ENCODE assay signal across 18 cellular contexts in genomic region chr2:33437815-33438214, GRCh38. TPM values are rescaled to one million over a fixed set of nuclear protein-coding genes. Genes with fewer than 3 reads are reported as not detected.
A peak's percentile ranks its signal among the peaks of the same experiment; 100 is the strongest.
DNase-seq lines count a peak whose midpoint lies in the region; ATAC-seq, FAIRE-seq and TF ChIP-seq lines count a peak whose summit lies in the region.
"Had no signal": no experiment of that assay in that cellular context is flagged by ENCODE, and none has a peak within 500 bp of the region (broad histone marks: within the 10 kb centered on the region; RNA-seq: fewer than 3 reads in every experiment).

No MANE protein-coding gene starts in this region.

- H3K27me3 ChIP-seq in IMR-90 (ENCODE audit: control insufficient read depth, insufficient read depth, low read length) (no peaks in the 10 kb centered on the region), keratinocyte (ENCODE audit: control insufficient read depth, extremely low read depth, insufficient read depth, low read length) (no peaks in the 10 kb centered on the region), spleen (replicated peaks in 1 of 7) (no peaks in the 10 kb centered on the region)
- H3K27me3 ChIP-seq: ascending aorta, neutrophil had no signal

- peak overlapping the region; percentile 33 to 80; a peak in 3 of 4 replicates for H4K8ac ChIP-seq in IMR-90 (ENCODE audit: low read depth in 2 of 2, low read length in 2 of 2)

- no peak overlapping the region for H3K4me2 ChIP-seq in IMR-90 (ENCODE audit: low read depth, low read length)
- no peak overlapping the region for H3K4me2 ChIP-seq in keratinocyte (ENCODE audit: control insufficient read depth, extremely low read depth, insufficient read depth, low read depth, low read length)

- peaks cover 3% of the 10 kb centered on the region; the same call in 1 of the 2 replicates for H3K9me1 ChIP-seq in IMR-90 (ENCODE audit: insufficient read depth, low read length)
- H3K9me1 ChIP-seq in keratinocyte (ENCODE audit: control insufficient read depth, extremely low read depth, insufficient read depth, low read length) = no peaks in the 10 kb centered on the region

- H3K56ac ChIP-seq in IMR-90 (ENCODE audit: extremely low read depth, insufficient read depth, low read length) = peak overlapping the region; percentile 62; the same call in 1 of the 2 replicates

- H3K4me1 ChIP-seq in IMR-90 (ENCODE audit: control insufficient read depth, insufficient read depth, low read length) = peaks cover 11% of the 10 kb centered on the region
- peaks cover 4% of the 10 kb centered on the region for H3K4me1 ChIP-seq in keratinocyte (ENCODE audit: control insufficient read depth, extremely low read depth, insufficient read depth, low read length)
- peaks cover 0 to 8% (median 0%) of the 10 kb centered on the region in 6 donors for H3K4me1 ChIP-seq in spleen

- ATAC-seq in IMR-90 (ENCODE audit: low read depth) (no peak), GM21825 (IDR thresholded peaks at IDR 0.05; ENCODE audit: unreplicated experiment) (no peak)
- ATAC-seq: mucosa of descending colon; stimulated activated memory B cell treated with anti-CD40 and anti-IgM and Interleukin-4, amounts not matched to agents 10 μg/mL and 1 μg/mL and 100 μg/mL, for 72 hours had no signal

- TF ChIP-seq POLR2A in IMR-90 (IDR thresholded peaks at IDR 0.05; ENCODE audit: low read depth, low read length) (no peak), spleen (IDR thresholded peaks at IDR 0.05) (no peak)

- intact Hi-C loops in IMR-90 (cut with micrococcal nuclease) (loop anchor here (5.0 to 10.0 kb wide), 2 partner anchors 41 to 303 kb away; no protein-coding TSS in a partner anchor), spleen (cut with DNase I; ENCODE audit: low total_unique reads) (no loop called here)

- peak overlapping the region; percentile 83; the same call in 1 of the 2 replicates for H3K23ac ChIP-seq in IMR-90 (ENCODE audit: low read depth, low read length)

- peak overlapping the region; percentile 53; the same call in 1 of the 3 replicates for H2BK15ac ChIP-seq in IMR-90 (ENCODE audit: low read depth, low read length)

- H2BK20ac ChIP-seq in IMR-90 (ENCODE audit: low read depth, low read length) = peak overlapping the region; percentile 87

- no peaks in the 10 kb centered on the region for H3K9me3 ChIP-seq in IMR-90 (ENCODE audit: control insufficient read depth, insufficient read depth, low read length)
- no peaks in the 10 kb centered on the region for H3K9me3 ChIP-seq in keratinocyte (ENCODE audit: control insufficient read depth, low read depth, low read length)
- H3K9me3 ChIP-seq in spleen = no peaks in the 10 kb centered on the region
- H3K9me3 ChIP-seq: ascending aorta, mucosa of descending colon, neutrophil had no signal

- H2BK120ac ChIP-seq in IMR-90 (ENCODE audit: low read depth, low read length) = peak overlapping the region; percentile 90

- TF ChIP-seq RAD21 in IMR-90 (IDR thresholded peaks at IDR 0.05; ENCODE audit: low read length) = no peak

- H3K36me3 ChIP-seq in IMR-90 (ENCODE audit: control insufficient read depth, insufficient read depth, low read length) (no peaks in the 10 kb centered on the region), keratinocyte (ENCODE audit: control insufficient read depth in 2 of 2, extremely low read depth in 1 of 2, insufficient read depth in 2 of 2, low read length in 2 of 2) (no peaks in the 10 kb centered on the region), spleen (no peaks in the 10 kb centered on the region)
- H3K36me3 ChIP-seq: ascending aorta, neutrophil had no signal

- H2BK5ac ChIP-seq in IMR-90 (ENCODE audit: low read depth, low read length, poor library complexity, severe bottlenecking) = peak overlapping the region; percentile 63

- peak overlapping the region; percentile 83 for H3K18ac ChIP-seq in IMR-90 (ENCODE audit: low read depth, low read length)

- H2AFZ ChIP-seq in IMR-90 (replicated peaks; ENCODE audit: low read length, poor library complexity) (no peak overlapping the region), keratinocyte (ENCODE audit: control insufficient read depth, low read length) (peak overlapping the region; percentile 26)

- H3K9ac ChIP-seq in IMR-90 (ENCODE audit: low read depth, low read length) = peak overlapping the region; percentile 41; the same call in 1 of the 2 replicates
- no peak overlapping the region for H3K9ac ChIP-seq in keratinocyte (ENCODE audit: control insufficient read depth, extremely low read depth, insufficient read depth, low read length)

- H4K91ac ChIP-seq in IMR-90 (ENCODE audit: insufficient read depth, low read depth, low read length) = peak overlapping the region; percentile 74

- no peak overlapping the region for H2AK9ac ChIP-seq in IMR-90 (replicated peaks; ENCODE audit: low read depth, low read length, poor library complexity)

- no peaks in the 10 kb centered on the region for H4K20me1 ChIP-seq in IMR-90 (ENCODE audit: insufficient read depth, low read length)
- no peaks in the 10 kb centered on the region for H4K20me1 ChIP-seq in keratinocyte (ENCODE audit: control insufficient read depth, extremely low read depth, insufficient read depth, low read length)

- CTCF ChIA-PET in IMR-90 (lab: Yijun Ruan, JAX) (interaction anchor here (0.6 to 1.0 kb wide), 3 partner anchors 38 to 146 kb away, joined by 3 to 4 read pairs (median 3); no protein-coding TSS in a partner anchor), HEK293T (lab: Yijun Ruan, JAX) (no interaction called here)

- BruUV-seq in IMR-90 (replicated peaks; lab: Mats Ljungman, UMichigan) = no TSS peak

- H3K27ac ChIP-seq in IMR-90 (ENCODE audit: insufficient read depth, low read length) (peak overlapping the region; percentile 40; the same call in 1 of the 2 replicates), keratinocyte (ENCODE audit: control insufficient read depth, insufficient read depth, low read length) (no peak overlapping the region), spleen (peak overlapping the region in 5 of 8 donors; percentile 6 to 62 (median 41))
- H3K27ac ChIP-seq: neutrophil, VCaP had no signal

- H3K79me2 ChIP-seq in keratinocyte (ENCODE audit: control insufficient read depth, insufficient read depth, low read length) = no peaks in the 10 kb centered on the region

- no peak for TF ChIP-seq CTCF in IMR-90 (conservative IDR thresholded peaks at IDR 0.05; ENCODE audit: low read depth, low read length)
- no peak for TF ChIP-seq CTCF in keratinocyte (optimal IDR thresholded peaks at IDR 0.05 in 1 of 3, IDR thresholded peaks at IDR 0.05 in 1 of 3, conservative IDR thresholded peaks at IDR 0.05 in 1 of 3; ENCODE audit: extremely low read depth in 1 of 3, insufficient read depth in 2 of 3, low read length in 3 of 3)
- no peak for TF ChIP-seq CTCF in spleen (IDR thresholded peaks at IDR 0.05 in 8 of 11, conservative IDR thresholded peaks at IDR 0.05 in 3 of 11)

- peak overlapping the region; percentile 65; the same call in 1 of the 2 replicates for H2AK5ac ChIP-seq in IMR-90 (ENCODE audit: low read depth, low read length)

- peak overlapping the region; percentile 74 for H3K4ac ChIP-seq in IMR-90 (ENCODE audit: low read depth, low read length)

- no CpG with 5 or more reads among the region's 2 CpGs for WGBS in IMR-90 (ENCODE audit: extremely low coverage in 2 of 2, insufficient read length in 1 of 2), 2 experiments
- WGBS in spleen, 5 donors = 43 to 48% (median 45%) methylated on average over 2 of the region's 2 CpGs

- POLR2A ChIA-PET in IMR-90 (lab: Charles Lee; ENCODE audit: unreplicated experiment) (interaction anchor here (0.5 kb wide), 1 partner anchor 42 kb away, joined by 4 read pairs; no protein-coding TSS in a partner anchor), HEK293T (lab: Yijun Ruan, JAX) (no interaction called here)

- no peak for DNase-seq in IMR-90
- DNase-seq in amniotic epithelial cell (ENCODE audit: low read depth) = peak; percentile 26
- DNase-seq in keratinocyte (ENCODE audit: low read depth, low spot score) = no peak
- no peak for DNase-seq in spleen
- DNase-seq in NCI-H1930 (lab: John Stamatoyannopoulos, UW) = no peak
- DNase-seq in HEK293T (ENCODE audit: extremely low spot score) = no peak
- DNase-seq: activated CD4-positive, alpha-beta T cell treated with anti-CD3 and anti-CD28 coated beads, Interleukin-2, amount 50 U/mL, for 4 hours; activated naive CD4-positive, alpha-beta T cell; activated T-cell treated with anti-CD3 and anti-CD28 coated beads for 4 hours; mucosa of descending colon; NCI-H1417; NCI-H524; retina had no signal

- in situ Hi-C loops in IMR-90 (cut with MboI; ENCODE audit: low sequenced_read_pairs) = no loop called here

- FAIRE-seq in keratinocyte (lab: Jason Lieb, UNC) = no peak

- peak overlapping the region; percentile 62 for H3K14ac ChIP-seq in IMR-90 (replicated peaks; ENCODE audit: low read depth, low read length)

- dilution Hi-C loops in IMR-90 (cut with HindIII; ENCODE audit: low sequenced_read_pairs, unreplicated experiment) = no loop called here
- dilution Hi-C loops in keratinocyte (cut with MboI; ENCODE audit: extremely low pct_ligation_motif_present, low sequenced_read_pairs) = no loop called here

- peak overlapping the region; percentile 83; the same call in 1 of the 2 replicates for H4K5ac ChIP-seq in IMR-90 (ENCODE audit: low read depth, low read length)

- H3K4me3 ChIP-seq in IMR-90 (ENCODE audit: insufficient read depth, low read depth, low read length) = no peak overlapping the region
- no peak overlapping the region for H3K4me3 ChIP-seq in keratinocyte (ENCODE audit: control insufficient read depth in 2 of 3, extremely low read depth in 1 of 3, insufficient read depth in 2 of 3, low read depth in 1 of 3, low read length in 3 of 3)
- peak overlapping the region in 4 of 8 donors; percentile 12 to 38 (median 26) for H3K4me3 ChIP-seq in spleen
- H3K4me3 ChIP-seq: ascending aorta, mucosa of descending colon had no signal

- no peaks in the 10 kb centered on the region for H3K79me1 ChIP-seq in IMR-90 (ENCODE audit: low read depth in 1 of 2, low read length in 2 of 2)

TF ChIP-seq in HEK293T, 16 proteins besides CTCF, POLR2A, EP300 and RAD21 (continues in another document):
- TF ChIP-seq FOXK2 (IDR thresholded peaks at IDR 0.05) = no peak
- no peak for TF ChIP-seq NFRKB (IDR thresholded peaks at IDR 0.05)
- no peak for TF ChIP-seq FOXA1 (IDR thresholded peaks at IDR 0.05)
- TF ChIP-seq CTBP1 (IDR thresholded peaks at IDR 0.05; ENCODE audit: borderline replicate concordance) = no peak

RNA-seq across cellular contexts. Expression of gene RASGRP3, which starts 38.6 kb away (rescaled TPM):
- total RNA-seq in IMR-90 (2012; rRNA removed) (2.5 and 3.0 TPM in 2 replicates), spleen (10 to 100 TPM; 38.7 to 68.1 (median 48.7) TPM)
- polyA plus RNA-seq in IMR-90 (2012; rRNA removed) (0.87 and 1.7 TPM in 2 replicates), keratinocyte (0.44 to 0.97 TPM (median 0.56 TPM) in 3 replicates), spleen (10 to 100 TPM; 13.2 to 15.9 (median 14.0) TPM)
- polyA plus RNA-seq in IMR-90 (2012; cell fraction: cytosol; rRNA removed) = 0.42 and 0.52 TPM in 2 replicates
- polyA plus RNA-seq in IMR-90 (2012; cell fraction: nucleus; rRNA removed; ENCODE audit: low replicate concordance) = 0.48 and 2.8 TPM in 2 replicates
- not detected for polyA plus RNA-seq in keratinocyte (2011; ENCODE audit: low read depth)
- 0.25 and 0.91 TPM in 2 replicates for polyA plus RNA-seq in keratinocyte (2011; cell fraction: cytosol; rRNA removed)
- 0.78 and 1.6 TPM in 2 replicates for polyA plus RNA-seq in keratinocyte (2011; cell fraction: nucleus; rRNA removed)
- 0.20 and 0.42 TPM in 2 replicates for polyA plus RNA-seq in keratinocyte (2012; ENCODE audit: low replicate concordance)
- polyA minus RNA-seq in keratinocyte = 0.73 to 4.9 TPM (median 2.3 TPM) in 3 replicates
- not detected for polyA minus RNA-seq in keratinocyte (2011; cell fraction: cytosol; rRNA and poly(A)+ RNA removed)
- 0.39 TPM in 1 of 2 replicates, not detected in the other for polyA minus RNA-seq in keratinocyte (2011; cell fraction: nucleus; rRNA and poly(A)+ RNA removed)
